Comparison of ENCODE assay signal across 2 cellular contexts in the genomic region with DNA sequence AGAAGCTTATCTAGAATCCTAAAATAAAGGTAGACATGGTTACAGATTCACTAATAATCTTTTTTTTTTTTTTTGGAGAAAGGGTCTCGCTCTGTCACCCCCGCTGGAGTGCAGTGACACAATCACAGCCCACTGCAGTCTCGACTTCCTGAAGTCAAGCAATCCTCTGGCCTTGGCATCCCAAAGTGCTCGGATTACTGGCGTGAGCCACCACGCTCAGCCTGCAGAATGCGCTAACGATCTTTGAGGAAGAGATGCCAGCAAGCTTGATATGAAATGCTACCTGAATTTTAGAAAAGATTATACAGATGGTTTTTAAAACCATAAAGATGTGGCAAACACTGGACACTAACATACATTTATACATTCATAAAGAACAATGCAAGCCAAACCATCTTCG.
TF ChIP-seq lines count a peak whose summit lies in the region.

No MANE protein-coding gene starts in this region.

TF ChIP-seq in HCT116, 20 proteins besides CTCF, POLR2A, EP300 and RAD21 (continued from another document):
- TF ChIP-seq EZH2 (IDR thresholded peaks at IDR 0.05) (no peak), MAX (IDR thresholded peaks at IDR 0.05) (no peak), SP1 (IDR thresholded peaks at IDR 0.05; ENCODE audit: low read depth) (no peak), SIN3A (IDR thresholded peaks at IDR 0.05; ENCODE audit: low read depth) (no peak), ELF1 (IDR thresholded peaks at IDR 0.05; ENCODE audit: borderline replicate concordance, low read depth) (no peak), CEBPB (IDR thresholded peaks at IDR 0.05; ENCODE audit: low read depth) (no peak), EGR1 (IDR thresholded peaks at IDR 0.05; ENCODE audit: low read depth) (no peak), TCF7L2 (IDR thresholded peaks at IDR 0.05; ENCODE audit: borderline replicate concordance, extremely low read depth, insufficient read depth, insufficient read length) (no peak), EZH2phosphoT487 (IDR thresholded peaks at IDR 0.05; ENCODE audit: borderline replicate concordance) (no peak), CBX3 (IDR thresholded peaks at IDR 0.05; ENCODE audit: low read depth) (no peak), ZBTB33 (IDR thresholded peaks at IDR 0.05; ENCODE audit: extremely low read depth, insufficient replicate concordance, low read length) (no peak)

TF ChIP-seq in liver, 16 proteins besides CTCF, POLR2A, EP300 and RAD21 (continued from another document):
- no peak for TF ChIP-seq ATF3 (IDR thresholded peaks at IDR 0.05)
TF ChIP-seq in liver: peak in this region for 1.
